In the genomic region with DNA sequence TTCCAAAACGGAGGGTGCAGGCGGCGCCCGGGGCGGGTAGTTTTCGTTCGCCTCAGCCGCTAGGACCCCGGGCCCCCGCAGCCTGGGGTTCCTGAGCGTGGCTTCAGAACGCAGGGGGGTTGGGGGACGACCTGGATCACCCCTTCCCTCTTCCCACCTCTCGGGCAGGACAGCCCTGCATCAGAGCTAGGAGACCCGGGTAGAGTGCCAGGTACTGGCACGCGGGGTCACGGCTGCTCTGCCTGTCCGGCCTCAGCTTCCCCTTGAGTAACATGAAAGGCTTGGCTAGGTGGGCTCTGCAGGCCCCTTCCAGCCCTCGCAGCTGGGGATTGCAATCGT, we compare ENCODE assay signal across 8 cellular contexts. TPM values are rescaled to one million over a fixed set of nuclear protein-coding genes. Genes with fewer than 3 reads are reported as not detected.
DNase-seq lines count a peak whose midpoint lies in the region; ATAC-seq and TF ChIP-seq lines count a peak whose summit lies in the region.

No MANE protein-coding gene starts in this region.

- DNase-seq in stimulated activated naive CD8-positive, alpha-beta T cell treated with anti-CD3 and anti-CD28 coated beads, Interleukin-15, Interleukin-2, amounts not matched to agents 100 U/mL and 50 U/mL, for 24 hours: no peak
- no peak for DNase-seq in MCF 10A (ENCODE audit: unreplicated experiment)
- DNase-seq in mesenchymal stem cell: peak; percentile 5
- no peak for DNase-seq in aorta
- no peak for DNase-seq in SIG-M5 treated with dmso at 0.1 percent for 504 hours (lab: John Stamatoyannopoulos, UW; ENCODE audit: unreplicated experiment)

- no peak overlapping the region for H2BK15ac ChIP-seq in mesenchymal stem cell (ENCODE audit: low read depth, poor library complexity, severe bottlenecking)

- H3K4me2 ChIP-seq in mesenchymal stem cell (ENCODE audit: low read length, poor library complexity, severe bottlenecking): peak overlapping the region; percentile 84

- TF ChIP-seq CTCF in MCF 10A (IDR thresholded peaks at IDR 0.05; ENCODE audit: unreplicated experiment): no peak

- H3K4me3 ChIP-seq in mesenchymal stem cell (ENCODE audit: insufficient read depth in 1 of 2, low read depth in 1 of 2, low read length in 2 of 2) (peak overlapping the region; percentile 87 to 96), aorta (ENCODE audit: low read length in 2 of 2) (peak overlapping the region; percentile 31 to 80)

- ATAC-seq in stimulated activated naive CD8-positive, alpha-beta T cell treated with anti-CD3 and anti-CD28 coated beads, Interleukin-15, Interleukin-2, amounts not matched to agents 100 U/mL and 50 U/mL, for 24 hours: no peak
- no peak for ATAC-seq in aorta (ENCODE audit: low FRiP score)
- no peak for ATAC-seq in HG03108 (IDR thresholded peaks at IDR 0.05; ENCODE audit: unreplicated experiment)
- no peak for ATAC-seq in HG02798 (IDR thresholded peaks at IDR 0.05; ENCODE audit: poor library complexity, unreplicated experiment)

- peak overlapping the region; percentile 91 for H3K27ac Mint-ChIP-seq in stimulated activated naive CD8-positive, alpha-beta T cell treated with anti-CD3 and anti-CD28 coated beads, Interleukin-15, Interleukin-2, amounts not matched to agents 100 ng/mL and 50 ng/mL, for 24 hours
- H3K27ac Mint-ChIP-seq in MCF 10A (ENCODE audit: low read depth, unreplicated experiment): peak overlapping the region; percentile 84

- H3K18ac ChIP-seq in mesenchymal stem cell (ENCODE audit: low read depth in 1 of 2, low read length in 2 of 2): peak overlapping the region in 1 of 2 experiments; percentile 79

- no peaks in the 10 kb centered on the region for H3K36me3 Mint-ChIP-seq in stimulated activated naive CD8-positive, alpha-beta T cell treated with anti-CD3 and anti-CD28 coated beads, Interleukin-15, Interleukin-2, amounts not matched to agents 100 ng/mL and 50 ng/mL, for 24 hours (ENCODE audit: low read depth)
- peaks cover 5% of the 10 kb centered on the region for H3K36me3 Mint-ChIP-seq in MCF 10A (ENCODE audit: insufficient read depth, unreplicated experiment)

- no peak overlapping the region for H2BK12ac ChIP-seq in mesenchymal stem cell (ENCODE audit: low read length in 2 of 2)

- H3K4me1 Mint-ChIP-seq in stimulated activated naive CD8-positive, alpha-beta T cell treated with anti-CD3 and anti-CD28 coated beads, Interleukin-15, Interleukin-2, amounts not matched to agents 100 ng/mL and 50 ng/mL, for 24 hours (ENCODE audit: low read depth): peaks cover 26% of the 10 kb centered on the region
- H3K4me1 Mint-ChIP-seq in MCF 10A (ENCODE audit: insufficient read depth, unreplicated experiment): peaks cover 15% of the 10 kb centered on the region

- no peaks in the 10 kb centered on the region for H3K27me3 ChIP-seq in mesenchymal stem cell (ENCODE audit: control insufficient read depth in 1 of 2, insufficient read depth in 1 of 2, low read length in 2 of 2)
- no peaks in the 10 kb centered on the region for H3K27me3 ChIP-seq in aorta (ENCODE audit: control insufficient read depth in 1 of 2, insufficient read depth in 2 of 2, low read length in 1 of 2)

- H3K9me3 Mint-ChIP-seq in stimulated activated naive CD8-positive, alpha-beta T cell treated with anti-CD3 and anti-CD28 coated beads, Interleukin-15, Interleukin-2, amounts not matched to agents 100 ng/mL and 50 ng/mL, for 24 hours: no peaks in the 10 kb centered on the region
- no peaks in the 10 kb centered on the region for H3K9me3 Mint-ChIP-seq in MCF 10A (ENCODE audit: unreplicated experiment)

- peak overlapping the region in 1 of 2 experiments; percentile 95 for H3K14ac ChIP-seq in mesenchymal stem cell (ENCODE audit: low read length in 2 of 2)

- peak overlapping the region; percentile 96 for H3K4me3 Mint-ChIP-seq in stimulated activated naive CD8-positive, alpha-beta T cell treated with anti-CD3 and anti-CD28 coated beads, Interleukin-15, Interleukin-2, amounts not matched to agents 100 ng/mL and 50 ng/mL, for 24 hours
- peak overlapping the region; percentile 97 for H3K4me3 Mint-ChIP-seq in MCF 10A (ENCODE audit: unreplicated experiment)

- peak overlapping the region; percentile 90 for H4K8ac ChIP-seq in mesenchymal stem cell (ENCODE audit: low read length)

- CTCF ChIA-PET in MCF 10A (lab: Yijun Ruan, JAX): interaction anchor here (0.6 to 2.0 kb wide), 9 partner anchors 11 to 1716 kb away, joined by 3 to 8 read pairs (median 3); a partner anchor contains a TSS

- H2BK120ac ChIP-seq in mesenchymal stem cell (ENCODE audit: low read depth, low read length): no peak overlapping the region

- H2AFZ ChIP-seq in mesenchymal stem cell (ENCODE audit: low read depth, low read length): peak overlapping the region; percentile 87

- H3K9ac ChIP-seq in mesenchymal stem cell (ENCODE audit: low read length): peak overlapping the region; percentile 91

- no peak overlapping the region for H4K91ac ChIP-seq in mesenchymal stem cell (ENCODE audit: low read length)

- BruUV-seq in MCF 10A (replicated peaks; lab: Mats Ljungman, UMichigan): no TSS peak

- H3K27ac ChIP-seq in mesenchymal stem cell (ENCODE audit: low read length, poor library complexity, severe bottlenecking): no peak overlapping the region
- H3K27ac ChIP-seq in aorta (ENCODE audit: low read depth in 1 of 2, low read length in 2 of 2): no peak overlapping the region

- H2BK5ac ChIP-seq in mesenchymal stem cell (ENCODE audit: low read depth, low read length, poor library complexity, severe bottlenecking): no peak overlapping the region

- peaks cover 23% of the 10 kb centered on the region for H3K4me1 ChIP-seq in mesenchymal stem cell (ENCODE audit: control insufficient read depth, insufficient read depth, low read depth, low read length)
- H3K4me1 ChIP-seq in aorta (ENCODE audit: control insufficient read depth in 1 of 2, insufficient read depth in 2 of 2, low read length in 2 of 2): no peaks in the 10 kb centered on the region

- peaks cover 31% of the 10 kb centered on the region for H3K79me1 ChIP-seq in mesenchymal stem cell (replicated peaks; ENCODE audit: low read length, poor library complexity, severe bottlenecking)

- 17% methylated on average over 21 of the region's 21 CpGs for WGBS in mesenchymal stem cell
- 6 to 11% methylated on average over 18 to 21 of the region's 21 CpGs for WGBS in aorta, 2 donors

- H3K23ac ChIP-seq in mesenchymal stem cell (ENCODE audit: low read length in 2 of 2): no peak overlapping the region

- no peaks in the 10 kb centered on the region for H3K27me3 Mint-ChIP-seq in stimulated activated naive CD8-positive, alpha-beta T cell treated with anti-CD3 and anti-CD28 coated beads, Interleukin-15, Interleukin-2, amounts not matched to agents 100 ng/mL and 50 ng/mL, for 24 hours
- no peaks in the 10 kb centered on the region for H3K27me3 Mint-ChIP-seq in MCF 10A (ENCODE audit: insufficient read depth, unreplicated experiment)

- H2AK5ac ChIP-seq in mesenchymal stem cell (ENCODE audit: low read length, severe bottlenecking): no peak overlapping the region

- no peaks in the 10 kb centered on the region for H3K9me3 ChIP-seq in mesenchymal stem cell (ENCODE audit: control insufficient read depth, low read length)
- H3K9me3 ChIP-seq in aorta (ENCODE audit: control insufficient read depth, low read length): no peaks in the 10 kb centered on the region

- intact Hi-C loops in MCF 10A (cut with micrococcal nuclease): loop anchor here (1.0 kb wide), 1 partner anchor 43 kb away; a partner anchor contains a TSS
- intact Hi-C loops in aorta (cut with DNase I): no loop called here

- H3K36me3 ChIP-seq in mesenchymal stem cell (ENCODE audit: control insufficient read depth in 1 of 2, insufficient read depth in 2 of 2, low read depth in 1 of 2, low read length in 2 of 2) (peaks cover 0 to 4% of the 10 kb centered on the region in 2 experiments), aorta (ENCODE audit: control insufficient read depth in 1 of 2, insufficient read depth in 2 of 2, low read length in 1 of 2) (no peaks in the 10 kb centered on the region)

- peak overlapping the region; percentile 57 to 89 for H3K4ac ChIP-seq in mesenchymal stem cell (ENCODE audit: low read depth in 1 of 2, low read length in 2 of 2)

- POLR2A ChIA-PET in MCF 10A (lab: Yijun Ruan, JAX): interaction anchor here (0.5 to 3.3 kb wide), 9 partner anchors 9 to 1466 kb away, joined by 3 to 47 read pairs (median 4); a partner anchor contains a TSS

RNA-seq across cellular contexts. Expression of a gene that starts 0.5 kb away (rescaled TPM):
- total RNA-seq in MCF 10A (2022) (4.5 and 4.8 TPM in 2 replicates), aorta (10 to 100 TPM in 1 of 2 donors, 1 to 10 TPM in 1; 5.7 to 10.2 TPM)
- polyA plus RNA-seq in mesenchymal stem cell (2013, experiment 1 of 2): 5.7 TPM
- 5.4 TPM for polyA plus RNA-seq in mesenchymal stem cell (2013, experiment 2 of 2)
- 1 to 10 TPM; 4.3 to 8.1 TPM for polyA plus RNA-seq in aorta

RNA-seq across cellular contexts. Expression of a gene that starts 0.7 kb away (rescaled TPM):
- total RNA-seq in MCF 10A (2022): 68.7 and 74.1 TPM in 2 replicates
- 19.9 TPM for polyA plus RNA-seq in mesenchymal stem cell (2013, experiment 1 of 2)
- polyA plus RNA-seq in mesenchymal stem cell (2013, experiment 2 of 2): 20.7 TPM
- 10 to 100 TPM; 47.8 to 53.6 TPM for total RNA-seq in aorta
- polyA plus RNA-seq in aorta: 1 to 10 TPM; 8.1 to 8.5 TPM

RNA-seq across cellular contexts. Expression of a gene that starts 42.3 kb away (rescaled TPM):
- total RNA-seq in MCF 10A (2022): 22.4 and 24.4 TPM in 2 replicates
- 23.5 TPM for polyA plus RNA-seq in mesenchymal stem cell (2013, experiment 1 of 2)
- polyA plus RNA-seq in mesenchymal stem cell (2013, experiment 2 of 2): 24.0 TPM
- 10 to 100 TPM; 16.7 to 19.8 TPM for total RNA-seq in aorta
- 10 to 100 TPM; 12.6 to 15.6 TPM for polyA plus RNA-seq in aorta
